Comparison of ENCODE assay signal across 8 cellular contexts in the genomic region with DNA sequence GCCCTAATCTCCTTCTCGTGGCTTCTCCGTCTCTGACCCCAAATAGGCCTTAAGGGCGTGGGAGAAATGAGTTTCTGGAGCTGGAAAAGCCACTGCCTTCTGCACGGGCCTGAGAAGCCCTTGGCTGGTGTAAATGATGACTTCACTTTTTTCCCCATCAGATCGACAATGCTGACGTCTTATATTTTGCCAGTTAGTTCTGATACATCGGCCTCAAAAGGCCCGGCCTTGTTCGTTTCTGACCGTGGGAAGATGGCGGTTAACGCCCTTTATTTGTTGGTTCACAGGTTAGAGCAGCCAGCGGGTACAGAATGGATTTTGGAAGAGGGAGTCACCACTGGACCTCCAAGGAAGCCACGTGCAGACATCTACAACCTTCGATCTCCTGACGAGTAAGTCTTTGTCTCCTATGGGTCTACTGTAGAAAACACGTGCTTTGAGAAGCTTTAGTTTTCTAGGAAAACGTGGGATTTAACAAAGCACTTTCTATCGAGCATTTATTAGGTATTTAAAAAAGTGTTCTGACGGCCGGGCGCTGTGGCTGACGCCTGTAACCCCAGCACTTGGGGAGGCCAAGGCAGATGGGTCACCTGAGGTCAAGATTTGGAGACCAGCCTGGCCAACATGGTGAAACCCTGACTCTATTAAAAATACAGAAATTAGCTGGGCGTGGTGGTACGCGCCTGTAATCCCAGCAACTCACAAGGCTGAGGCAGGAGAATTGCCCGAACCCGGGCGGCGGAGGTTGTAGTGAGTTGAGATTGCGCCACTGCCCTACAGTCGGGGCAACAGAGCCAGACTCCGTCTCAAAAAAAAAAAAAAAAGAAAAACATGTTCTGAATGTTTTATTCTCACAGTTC. TPM values are rescaled to one million over a fixed set of nuclear protein-coding genes. Genes with fewer than 3 reads are reported as not detected.
DNase-seq lines count a peak whose midpoint lies in the region; ATAC-seq, FAIRE-seq and TF ChIP-seq lines count a peak whose summit lies in the region.

No MANE protein-coding gene starts in this region.

- TF ChIP-seq POLR2A in gastrocnemius medialis (IDR thresholded peaks at IDR 0.05) (no peak), GM12892 (IDR thresholded peaks at IDR 0.05; ENCODE audit: low read depth, low read length) (no peak)

- H3K36me3 Mint-ChIP-seq in Calu3 (ENCODE audit: insufficient read depth, unreplicated experiment), result peaks cover 93% of the 10 kb centered on the region
- H3K36me3 Mint-ChIP-seq in activated T-helper 1 cell treated with anti-CD3 and anti-CD28 coated beads, Interleukin-12 subunit alpha, Interleukin-12 subunit beta, Interleukin-2, Interleukin-4 antibody, amounts not matched to agents 30 ng/mL and 10 ng/mL and 1 ng/mL, durations not matched to agents 14 hours and 24 hours and 36 hours (ENCODE audit: low read depth), result peaks cover 74% of the 10 kb centered on the region

- CTCF ChIA-PET in Calu3 (lab: Charles Lee), result no interaction called here

- H3K27me3 ChIP-seq in cardiac muscle cell (no peaks in the 10 kb centered on the region), gastrocnemius medialis (no peaks in the 10 kb centered on the region)

- H3K9me3 ChIP-seq in cardiac muscle cell (ENCODE audit: low read depth) (no peaks in the 10 kb centered on the region), gastrocnemius medialis (no peaks in the 10 kb centered on the region)

- H3K4me3 ChIP-seq in cardiac muscle cell, result peak overlapping the region; percentile 52
- H3K4me3 ChIP-seq in gastrocnemius medialis, result peak overlapping the region; percentile 62 to 88 (median 78)

- peak in 1 of 2 donors; percentile 12 for ATAC-seq in gastrocnemius medialis

- no peak for TF ChIP-seq CTCF in Calu3 (IDR thresholded peaks at IDR 0.05; ENCODE audit: unreplicated experiment)
- no peak for TF ChIP-seq CTCF in cardiac muscle cell (IDR thresholded peaks at IDR 0.05; ENCODE audit: low read depth, low read length)
- no peak for TF ChIP-seq CTCF in gastrocnemius medialis (IDR thresholded peaks at IDR 0.05 in 4 of 5, conservative IDR thresholded peaks at IDR 0.05 in 1 of 5)
- no peak for TF ChIP-seq CTCF in GM20000 (IDR thresholded peaks at IDR 0.05; ENCODE audit: extremely low read depth, missing control alignments)

- H3K4me3 Mint-ChIP-seq in Calu3 (ENCODE audit: low read depth, unreplicated experiment), result peak overlapping the region; percentile 82
- H3K4me3 Mint-ChIP-seq in activated T-helper 1 cell treated with anti-CD3 and anti-CD28 coated beads, Interleukin-12 subunit alpha, Interleukin-12 subunit beta, Interleukin-2, Interleukin-4 antibody, amounts not matched to agents 30 ng/mL and 10 ng/mL and 1 ng/mL, durations not matched to agents 14 hours and 24 hours and 36 hours, result peak overlapping the region; percentile 99

- in situ Hi-C loops in gastrocnemius medialis (cut with MboI; ENCODE audit: low sequenced_read_pairs in 4 of 4), result no loop called here

- peaks cover 61% of the 10 kb centered on the region for H3K4me1 Mint-ChIP-seq in Calu3 (ENCODE audit: low read depth, unreplicated experiment)
- H3K4me1 Mint-ChIP-seq in activated T-helper 1 cell treated with anti-CD3 and anti-CD28 coated beads, Interleukin-12 subunit alpha, Interleukin-12 subunit beta, Interleukin-2, Interleukin-4 antibody, amounts not matched to agents 30 ng/mL and 10 ng/mL and 1 ng/mL, durations not matched to agents 14 hours and 24 hours and 36 hours (ENCODE audit: low read depth), result peaks cover 69% of the 10 kb centered on the region

- intact Hi-C loops in Calu3 (cut with micrococcal nuclease; ENCODE audit: unreplicated experiment) (loop anchor here (1.0 kb wide), 1 partner anchor 8 kb away; no protein-coding TSS in a partner anchor), gastrocnemius medialis (cut with DNase I; ENCODE audit: low total_unique reads) (loop anchor here (1.0 kb wide), 2 partner anchors 60 to 91 kb away; partner anchors contain the start of genes DDX27 and STAU1)
- intact Hi-C loops in activated T-helper 1 cell treated with anti-CD3 and anti-CD28 coated beads, Interleukin-12 subunit alpha, Interleukin-12 subunit beta, Interleukin-2, Interleukin-4 antibody, amounts not matched to agents 30 ng/mL and 10 ng/mL and 1 ng/mL, durations not matched to agents 14 hours and 24 hours and 36 hours (cut with micrococcal nuclease), result loop anchor here (1.0 to 10.0 kb wide), 10 partner anchors 44 to 1656 kb away; partner anchors contain the start of genes ADNP, CSE1L, DDX27 and RNF114

- BruUV-seq in Calu3 (replicated peaks; lab: Mats Ljungman, UMichigan), result TSS peak; percentile 49

- peak overlapping the region; percentile 95 for H3K27ac Mint-ChIP-seq in Calu3 (ENCODE audit: unreplicated experiment)
- peak overlapping the region; percentile 95 for H3K27ac Mint-ChIP-seq in activated T-helper 1 cell treated with anti-CD3 and anti-CD28 coated beads, Interleukin-12 subunit alpha, Interleukin-12 subunit beta, Interleukin-2, Interleukin-4 antibody, amounts not matched to agents 30 ng/mL and 10 ng/mL and 1 ng/mL, durations not matched to agents 14 hours and 24 hours and 36 hours

- H3K27me3 Mint-ChIP-seq in Calu3 (ENCODE audit: unreplicated experiment), result peaks cover 13% of the 10 kb centered on the region
- no peaks in the 10 kb centered on the region for H3K27me3 Mint-ChIP-seq in activated T-helper 1 cell treated with anti-CD3 and anti-CD28 coated beads, Interleukin-12 subunit alpha, Interleukin-12 subunit beta, Interleukin-2, Interleukin-4 antibody, amounts not matched to agents 30 ng/mL and 10 ng/mL and 1 ng/mL, durations not matched to agents 14 hours and 24 hours and 36 hours (ENCODE audit: insufficient read depth)

- H3K4me1 ChIP-seq in cardiac muscle cell (ENCODE audit: low read depth), result peaks cover 21% of the 10 kb centered on the region
- H3K4me1 ChIP-seq in gastrocnemius medialis, result peaks cover 52 to 60% of the 10 kb centered on the region in 2 donors

- no peak for FAIRE-seq in GM12892 (lab: Jason Lieb, UNC)

- DNase-seq in Calu3 (no peak), LoVo (ENCODE audit: low spot score) (peak; percentile 8), cardiac muscle cell (ENCODE audit: low read depth in 1 of 2, low spot score in 1 of 2) (peak in 1 of 2 donors; percentile 48), gastrocnemius medialis (peak in 1 of 2 donors; percentile 19), GM12892 (ENCODE audit: insufficient read length) (no peak), GM20000 (ENCODE audit: low spot score) (no peak), NCI-H2171 (lab: John Stamatoyannopoulos, UW) (no peak)
- no peak for DNase-seq in activated T-helper 1 cell treated with anti-CD3 and anti-CD28 coated beads, Interleukin-12 subunit alpha, Interleukin-12 subunit beta, Interleukin-2, Interleukin-4 antibody, amounts not matched to agents 30 ng/mL and 10 ng/mL and 1 ng/mL, durations not matched to agents 14 hours and 24 hours and 36 hours (ENCODE audit: low spot score)

- H3K36me3 ChIP-seq in cardiac muscle cell (peaks cover 45% of the 10 kb centered on the region), gastrocnemius medialis (peaks cover 0 to 61% of the 10 kb centered on the region in 2 donors)

- H3K9me3 Mint-ChIP-seq in Calu3 (ENCODE audit: low read depth, unreplicated experiment), result peaks cover 21% of the 10 kb centered on the region
- H3K9me3 Mint-ChIP-seq in activated T-helper 1 cell treated with anti-CD3 and anti-CD28 coated beads, Interleukin-12 subunit alpha, Interleukin-12 subunit beta, Interleukin-2, Interleukin-4 antibody, amounts not matched to agents 30 ng/mL and 10 ng/mL and 1 ng/mL, durations not matched to agents 14 hours and 24 hours and 36 hours, result peaks cover 37% of the 10 kb centered on the region

- H3K27ac ChIP-seq in cardiac muscle cell (peak overlapping the region; percentile 94), gastrocnemius medialis (peak overlapping the region; percentile 95 to 99 (median 98))

RNA-seq across cellular contexts. Expression of gene ZNFX1, which starts 1.2 kb away (rescaled TPM):
- total RNA-seq in Calu3 (2022) (94.1 and 156 TPM in 2 replicates), cardiac muscle cell (5.9 and 8.2 TPM in 2 replicates), gastrocnemius medialis (10 to 100 TPM; 28.7 to 34.9 (median 31.1) TPM)
- 68.9 and 70.4 TPM in 2 replicates for total RNA-seq in activated T-helper 1 cell treated with anti-CD3 and anti-CD28 coated beads, Interleukin-12 subunit alpha, Interleukin-12 subunit beta, Interleukin-2, Interleukin-4 antibody, amounts not matched to agents 30 ng/mL and 10 ng/mL and 1 ng/mL, durations not matched to agents 14 hours and 24 hours and 36 hours
- 5.0 and 6.2 TPM in 2 replicates for polyA plus RNA-seq in cardiac muscle cell
- polyA plus RNA-seq in GM12892 (2012; ENCODE audit: missing spikeins), result 12.1 TPM

RNA-seq across cellular contexts. Expression of gene DDX27, which starts 59.8 kb away (rescaled TPM):
- total RNA-seq in Calu3 (2022) (87.3 and 96.0 TPM in 2 replicates), cardiac muscle cell (19.4 and 25.3 TPM in 2 replicates), gastrocnemius medialis (10 to 100 TPM; 12.6 to 39.7 (median 23.3) TPM)
- 53.1 and 57.4 TPM in 2 replicates for total RNA-seq in activated T-helper 1 cell treated with anti-CD3 and anti-CD28 coated beads, Interleukin-12 subunit alpha, Interleukin-12 subunit beta, Interleukin-2, Interleukin-4 antibody, amounts not matched to agents 30 ng/mL and 10 ng/mL and 1 ng/mL, durations not matched to agents 14 hours and 24 hours and 36 hours
- 27.8 and 35.5 TPM in 2 replicates for polyA plus RNA-seq in cardiac muscle cell
- polyA plus RNA-seq in GM12892 (2012; ENCODE audit: missing spikeins), result 35.6 TPM
